9 cellular contexts compared by ENCODE assay signal in genomic region chr2:43239981-43240761, GRCh38. TPM values are rescaled to one million over a fixed set of nuclear protein-coding genes. Genes with fewer than 3 reads are reported as not detected.
DNase-seq lines count a peak whose midpoint lies in the region; ATAC-seq and TF ChIP-seq lines count a peak whose summit lies in the region.
"Had no signal": no experiment of that assay in that cellular context is flagged by ENCODE, and none has a peak within 500 bp of the region (broad histone marks: within the 10 kb centered on the region; RNA-seq: fewer than 3 reads in every experiment).

No MANE protein-coding gene starts in this region.

- TF ChIP-seq CTCF in GM12872 (IDR thresholded peaks at IDR 0.05; ENCODE audit: insufficient read depth, low read depth, low read length) (peak; percentile 14; the same call in 1 of the 3 replicates), nephron progenitor cell (IDR thresholded peaks at IDR 0.05) (no peak), vagina (IDR thresholded peaks at IDR 0.05) (no peak)

- H3K4me1 Mint-ChIP-seq in nephron progenitor cell, result peaks cover 24% of the 10 kb centered on the region

- H3K9me3 Mint-ChIP-seq in nephron progenitor cell, result no peaks in the 10 kb centered on the region

- TF ChIP-seq POLR2A in vagina (IDR thresholded peaks at IDR 0.05), result no peak

- peaks cover 10% of the 10 kb centered on the region for H3K36me3 Mint-ChIP-seq in nephron progenitor cell (ENCODE audit: low read depth)

- DNase-seq in caudate nucleus (lab: John Stamatoyannopoulos, UW) (no peak), nephron progenitor cell (no peak), DMS153 treated with DMSO at 0.1 percent for 48 hours (lab: John Stamatoyannopoulos, UW; ENCODE audit: unreplicated experiment) (no peak), vagina (ENCODE audit: extremely low spot score in 2 of 2) (no peak), cortex of kidney (lab: John Stamatoyannopoulos, UW) (no peak)
- DNase-seq: activated naive CD4-positive, alpha-beta T cell treated with anti-CD3 and anti-CD28 coated beads, Interleukin-2, amount 50 U/mL, for 16 hours had no signal

- no peaks in the 10 kb centered on the region for H3K9me3 ChIP-seq in vagina

- intact Hi-C loops in vagina (cut with DNase I), result no loop called here

- H3K36me3 ChIP-seq in vagina, result peaks cover 0 to 6% of the 10 kb centered on the region in 2 donors

- H3K4me3 ChIP-seq in vagina, result no peak overlapping the region

- H3K27me3 Mint-ChIP-seq in nephron progenitor cell (ENCODE audit: low read depth, poor library complexity), result no peaks in the 10 kb centered on the region

- H3K4me3 Mint-ChIP-seq in nephron progenitor cell, result no peak overlapping the region

- no peaks in the 10 kb centered on the region for H3K27me3 ChIP-seq in vagina

- peak overlapping the region; percentile 39 for H3K27ac Mint-ChIP-seq in nephron progenitor cell

- H3K4me1 ChIP-seq in vagina, result peaks cover 8% of the 10 kb centered on the region

- ATAC-seq in HG02884 (IDR thresholded peaks at IDR 0.05; ENCODE audit: unreplicated experiment), result peak; percentile 52
- no peak for ATAC-seq in GM18873 (IDR thresholded peaks at IDR 0.05; ENCODE audit: low FRiP score, unreplicated experiment)

- peak overlapping the region; percentile 67 for H3K27ac ChIP-seq in caudate nucleus (ENCODE audit: low read depth, low read length)
- H3K27ac ChIP-seq in vagina, result no peak overlapping the region

RNA-seq across cellular contexts. Expression of gene ZFP36L2, which starts 13.8 kb away (rescaled TPM):
- 206 TPM for total RNA-seq in vagina
